Comparison of ENCODE assay signal across 10 cellular contexts in genomic region chr14:61537567-61538463, GRCh38.
DNase-seq lines count a peak whose midpoint lies in the region; ATAC-seq and TF ChIP-seq lines count a peak whose summit lies in the region.
"Had no signal": no experiment of that assay in that cellular context is flagged by ENCODE, and none has a peak within 500 bp of the region (broad histone marks: within the 10 kb centered on the region; RNA-seq: fewer than 3 reads in every experiment).

No MANE protein-coding gene starts in this region.

- H3K9me3 ChIP-seq in IMR-90 (ENCODE audit: control insufficient read depth, insufficient read depth, low read length) (no peaks in the 10 kb centered on the region), trophoblast cell (ENCODE audit: insufficient read depth, low read depth, low read length) (no peaks in the 10 kb centered on the region)

- H3K14ac ChIP-seq in IMR-90 (replicated peaks; ENCODE audit: low read depth, low read length) = peak overlapping the region; percentile 74
- H3K14ac ChIP-seq in trophoblast cell (ENCODE audit: low read length) = peak overlapping the region; percentile 75

- TF ChIP-seq POLR2A in IMR-90 (IDR thresholded peaks at IDR 0.05; ENCODE audit: low read depth, low read length) (no peak), GM18505 (IDR thresholded peaks at IDR 0.05; ENCODE audit: borderline replicate concordance, extremely low read depth, insufficient read depth, insufficient read length) (no peak)

- peak overlapping the region; percentile 73 for H2AK9ac ChIP-seq in IMR-90 (replicated peaks; ENCODE audit: low read depth, low read length, poor library complexity)

- H3K9me1 ChIP-seq in IMR-90 (ENCODE audit: insufficient read depth, low read length) = peaks cover 22% of the 10 kb centered on the region

- H3K4me2 ChIP-seq in IMR-90 (ENCODE audit: low read depth, low read length) = peak overlapping the region; percentile 36
- H3K4me2 ChIP-seq in trophoblast cell (ENCODE audit: low read length) = peak overlapping the region; percentile 13
- H3K4me2 ChIP-seq: KMS-11 had no signal

- peak overlapping the region; percentile 31 for H3K9ac ChIP-seq in IMR-90 (ENCODE audit: low read depth, low read length)
- H3K9ac ChIP-seq in trophoblast cell (ENCODE audit: low read length) = no peak overlapping the region
- H3K9ac ChIP-seq: KMS-11 had no signal

- H3K27ac Mint-ChIP-seq in glutamatergic neuron (ENCODE audit: unreplicated experiment) = no peak overlapping the region

- peak overlapping the region; percentile 35 for H4K5ac ChIP-seq in IMR-90 (ENCODE audit: low read depth, low read length)

- H3K18ac ChIP-seq in IMR-90 (ENCODE audit: low read depth, low read length) (peak overlapping the region; percentile 22), trophoblast cell (ENCODE audit: low read length) (peak overlapping the region; percentile 85)

- H3K79me2 ChIP-seq in trophoblast cell (ENCODE audit: control insufficient read depth, insufficient read depth, low read length, poor library complexity) = no peaks in the 10 kb centered on the region

- H3K4me1 ChIP-seq in IMR-90 (ENCODE audit: control insufficient read depth, insufficient read depth, low read length) (peaks cover 29% of the 10 kb centered on the region), trophoblast cell (ENCODE audit: control insufficient read depth in 1 of 2, insufficient read depth in 2 of 2, low read length in 2 of 2) (peaks cover 15 to 22% of the 10 kb centered on the region in 2 experiments)

- peak overlapping the region; percentile 90 for H3K4ac ChIP-seq in IMR-90 (ENCODE audit: low read depth, low read length)
- H3K4ac ChIP-seq in trophoblast cell (ENCODE audit: low read depth, low read length) = peak overlapping the region; percentile 35

- peak overlapping the region; percentile 57; the same call in 1 of the 2 replicates for H3K23ac ChIP-seq in IMR-90 (ENCODE audit: low read depth, low read length)
- no peak overlapping the region for H3K23ac ChIP-seq in trophoblast cell (ENCODE audit: low read length)

- in situ Hi-C loops in IMR-90 (cut with MboI; ENCODE audit: low sequenced_read_pairs) = no loop called here

- peak overlapping the region; percentile 85 for H2BK12ac ChIP-seq in trophoblast cell (ENCODE audit: low read length)

- H3K56ac ChIP-seq in IMR-90 (ENCODE audit: extremely low read depth, insufficient read depth, low read length) = peak overlapping the region; percentile 73

- peak overlapping the region; percentile 72 for H4K12ac ChIP-seq in trophoblast cell (ENCODE audit: low read depth, low read length)

- BruUV-seq in IMR-90 (replicated peaks; lab: Mats Ljungman, UMichigan) = no TSS peak

- H3K9me3 Mint-ChIP-seq in glutamatergic neuron (ENCODE audit: unreplicated experiment) = no peaks in the 10 kb centered on the region
- H3K9me3 Mint-ChIP-seq: neural crest cell had no signal

- H3K36me3 Mint-ChIP-seq in glutamatergic neuron (ENCODE audit: unreplicated experiment) = peaks cover 4% of the 10 kb centered on the region

- H3K36me3 ChIP-seq in IMR-90 (ENCODE audit: control insufficient read depth, insufficient read depth, low read length) = no peaks in the 10 kb centered on the region
- H3K36me3 ChIP-seq in trophoblast cell (ENCODE audit: control insufficient read depth in 1 of 2, insufficient read depth in 2 of 2, low read length in 2 of 2) = peaks cover 7 to 17% of the 10 kb centered on the region in 2 experiments

- no peak overlapping the region for H3K4me3 Mint-ChIP-seq in glutamatergic neuron (ENCODE audit: unreplicated experiment)
- H3K4me3 Mint-ChIP-seq: neural crest cell had no signal

- H3K27ac ChIP-seq in IMR-90 (ENCODE audit: insufficient read depth, low read length) (peak overlapping the region; percentile 67), trophoblast cell (ENCODE audit: low read depth, low read length) (peak overlapping the region; percentile 82)
- H3K27ac ChIP-seq: KMS-11 had no signal

- no peaks in the 10 kb centered on the region for H4K20me1 ChIP-seq in IMR-90 (ENCODE audit: insufficient read depth, low read length)

- TF ChIP-seq RAD21 in IMR-90 (IDR thresholded peaks at IDR 0.05; ENCODE audit: low read length) = no peak

- ATAC-seq in IMR-90 (ENCODE audit: low read depth) (peak; percentile 73), GM18505 (IDR thresholded peaks at IDR 0.05; ENCODE audit: unreplicated experiment) (no peak), GM18870 (IDR thresholded peaks at IDR 0.05; ENCODE audit: unreplicated experiment) (no peak)

- peaks cover 6% of the 10 kb centered on the region for H3K27me3 Mint-ChIP-seq in glutamatergic neuron (ENCODE audit: unreplicated experiment)

- DNase-seq in EH (ENCODE audit: low read depth) (peak; percentile 81), IMR-90 (peak; percentile 90), fibroblast of mammary gland (ENCODE audit: low read depth) (peak; percentile 86), trophoblast cell (peak; percentile 76 to 83), glutamatergic neuron (no peak)
- DNase-seq in activated CD4-positive, alpha-beta T cell treated with anti-CD3 and anti-CD28 coated beads for 4 hours = peak; percentile 59 to 65

- H2BK15ac ChIP-seq in IMR-90 (ENCODE audit: low read depth, low read length) = peak overlapping the region; percentile 80

- H3K27me3 ChIP-seq in IMR-90 (ENCODE audit: control insufficient read depth, insufficient read depth, low read length) (no peaks in the 10 kb centered on the region), trophoblast cell (ENCODE audit: insufficient read depth, low read length) (no peaks in the 10 kb centered on the region)

- H2AK5ac ChIP-seq in IMR-90 (ENCODE audit: low read depth, low read length) (peak overlapping the region; percentile 60), trophoblast cell (ENCODE audit: low read length) (peak overlapping the region; percentile 79)

- peaks cover 5% of the 10 kb centered on the region for H3K4me1 Mint-ChIP-seq in glutamatergic neuron (ENCODE audit: low read depth, unreplicated experiment)

- intact Hi-C loops in IMR-90 (cut with micrococcal nuclease) = no loop called here

- H4K91ac ChIP-seq in IMR-90 (ENCODE audit: insufficient read depth, low read depth, low read length) = peak overlapping the region; percentile 80
- H4K91ac ChIP-seq in trophoblast cell (ENCODE audit: low read depth, low read length) = peak overlapping the region; percentile 82

- peak overlapping the region; percentile 82 for H2AFZ ChIP-seq in IMR-90 (replicated peaks; ENCODE audit: low read length, poor library complexity)
- peak overlapping the region; percentile 32 for H2AFZ ChIP-seq in trophoblast cell (ENCODE audit: insufficient read depth, low read length, poor library complexity)

- dilution Hi-C loops in IMR-90 (cut with HindIII; ENCODE audit: low sequenced_read_pairs, unreplicated experiment) = no loop called here

- H4K8ac ChIP-seq in IMR-90 (ENCODE audit: low read depth in 2 of 2, low read length in 2 of 2) (peak overlapping the region; percentile 60 to 94), trophoblast cell (ENCODE audit: low read depth, low read length) (peak overlapping the region; percentile 75)

- H2BK120ac ChIP-seq in IMR-90 (ENCODE audit: low read depth, low read length) (peak overlapping the region; percentile 95), trophoblast cell (ENCODE audit: insufficient read depth, low read length, poor library complexity) (peak overlapping the region; percentile 91)

- H2BK5ac ChIP-seq in IMR-90 (ENCODE audit: low read depth, low read length, poor library complexity, severe bottlenecking) (peak overlapping the region; percentile 77), trophoblast cell (ENCODE audit: low read depth, low read length, poor library complexity) (peak overlapping the region; percentile 86)

- POLR2A ChIA-PET in IMR-90 (lab: Charles Lee; ENCODE audit: unreplicated experiment) = interaction anchor here (0.6 kb wide), 1 partner anchor 39 kb away, joined by 3 read pairs; no protein-coding TSS in a partner anchor

- CTCF ChIA-PET in IMR-90 (lab: Yijun Ruan, JAX) = interaction anchor here (0.5 to 0.6 kb wide), 2 partner anchors 9 to 843 kb away, joined by 3 read pairs; no protein-coding TSS in a partner anchor

- TF ChIP-seq CTCF in IMR-90 (conservative IDR thresholded peaks at IDR 0.05; ENCODE audit: low read depth, low read length) (no peak), fibroblast of mammary gland (conservative IDR thresholded peaks at IDR 0.05; ENCODE audit: control insufficient read depth, insufficient read depth, low read depth, low read length) (no peak), glutamatergic neuron (IDR thresholded peaks at IDR 0.05; ENCODE audit: partially characterized antibody, unreplicated experiment) (no peak)

- peak overlapping the region; percentile 97 for H2BK20ac ChIP-seq in IMR-90 (ENCODE audit: low read depth, low read length)

- H3K79me1 ChIP-seq in IMR-90 (ENCODE audit: low read depth in 1 of 2, low read length in 2 of 2) (peaks cover 3 to 7% of the 10 kb centered on the region in 2 experiments; a peak in 1 of 4 replicates), trophoblast cell (ENCODE audit: low read length) (peaks cover 10% of the 10 kb centered on the region)

- WGBS in IMR-90 (ENCODE audit: extremely low coverage in 2 of 2, insufficient read length in 1 of 2), 2 experiments = 13% methylated on average over 3 of the region's 8 CpGs; no CpG with 5 or more reads in 1 of the 2 experiments
- WGBS in trophoblast cell (ENCODE audit: extremely low coverage, insufficient coverage, insufficient read length) = no CpG with 5 or more reads among the region's 8 CpGs

- no peak overlapping the region for H3K4me3 ChIP-seq in IMR-90 (ENCODE audit: insufficient read depth, low read depth, low read length)
- H3K4me3 ChIP-seq in fibroblast of mammary gland (ENCODE audit: control insufficient read depth, low read depth, low read length) = no peak overlapping the region
- H3K4me3 ChIP-seq in trophoblast cell (ENCODE audit: low read depth, low read length) = no peak overlapping the region

TF ChIP-seq in IMR-90, 13 proteins besides CTCF, POLR2A, EP300 and RAD21 (continues in another document):
- peak; percentile 32 for TF ChIP-seq FOS (IDR thresholded peaks at IDR 0.05; ENCODE audit: low read depth, low read length)
- peak; percentile 45; the same call in 1 of the 2 replicates for TF ChIP-seq MAFK (IDR thresholded peaks at IDR 0.05; ENCODE audit: low read depth, low read length)
- peak; percentile 77 for TF ChIP-seq NFE2L2 (IDR thresholded peaks at IDR 0.05; ENCODE audit: low read depth, low read length)
- no peak for TF ChIP-seq MXI1 (IDR thresholded peaks at IDR 0.05; ENCODE audit: borderline replicate concordance, low read depth, low read length)
- TF ChIP-seq MAZ (IDR thresholded peaks at IDR 0.05; ENCODE audit: borderline replicate concordance, low read depth, low read length) = no peak
- no peak for TF ChIP-seq RCOR1 (IDR thresholded peaks at IDR 0.05; ENCODE audit: insufficient replicate concordance, low read length)
- no peak for TF ChIP-seq SMC3 (IDR thresholded peaks at IDR 0.05; ENCODE audit: low read depth, low read length)
- TF ChIP-seq CEBPB (IDR thresholded peaks at IDR 0.05; ENCODE audit: low read depth, low read length) = peak; percentile 85
